8 cellular contexts compared by ENCODE assay signal in the genomic region with DNA sequence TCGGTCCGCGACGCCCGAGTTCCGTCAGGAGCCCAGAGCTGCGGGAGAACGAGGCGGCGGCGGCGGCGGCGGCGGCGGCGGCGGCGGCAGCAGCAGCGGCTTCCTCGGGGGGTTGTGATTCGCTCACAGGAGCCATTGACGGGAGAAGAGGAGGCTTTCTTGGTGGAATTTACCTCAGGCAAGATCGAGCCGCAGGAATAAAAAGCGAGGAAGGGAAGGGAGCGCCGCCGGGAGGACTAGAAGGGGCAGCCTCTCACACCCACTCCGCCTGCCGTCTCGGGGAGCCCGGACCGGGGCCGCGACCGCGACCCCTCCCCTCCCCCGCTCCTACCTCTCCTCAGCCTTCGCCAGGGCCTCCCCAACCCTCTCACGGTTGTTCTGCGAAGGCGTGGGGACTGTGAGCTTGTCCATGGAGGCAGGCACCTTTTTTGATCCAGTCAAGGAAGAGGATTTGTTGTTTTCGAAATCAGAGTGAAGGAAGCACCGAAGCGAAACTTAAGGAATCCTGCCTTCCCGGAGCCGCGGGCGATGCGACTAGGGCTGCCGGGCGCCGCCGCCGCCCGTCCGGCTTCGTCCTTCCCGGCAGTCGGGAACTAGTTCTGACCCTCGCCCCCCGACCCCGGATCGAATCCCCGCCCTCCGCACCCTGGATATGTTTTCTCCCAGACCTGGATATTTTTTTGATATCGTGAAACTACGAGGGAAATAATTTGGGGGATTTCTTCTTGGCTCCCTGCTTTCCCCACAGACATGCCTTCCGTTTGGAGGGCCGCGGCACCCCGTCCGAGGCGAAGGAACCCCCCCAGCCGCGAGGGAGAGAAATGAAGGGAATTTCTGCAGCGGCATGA. TPM values are rescaled to one million over a fixed set of nuclear protein-coding genes. Genes with fewer than 3 reads are reported as not detected.
A peak's percentile ranks its signal among the peaks of the same experiment; 100 is the strongest.
DNase-seq lines count a peak whose midpoint lies in the region; ATAC-seq and TF ChIP-seq lines count a peak whose summit lies in the region.

No MANE protein-coding gene starts in this region.

- H3K4me3 ChIP-seq in OCI-LY3 (ENCODE audit: low read length) (peak overlapping the region; percentile 89), fibroblast of pulmonary artery (replicated peaks; ENCODE audit: low read depth, low read length) (peak overlapping the region; percentile 98), neural cell (ENCODE audit: low read length) (peak overlapping the region; percentile 99), tibial artery (peak overlapping the region; percentile 87 to 98)

- H2AFZ ChIP-seq in OCI-LY3 (ENCODE audit: low read depth, low read length), result peak overlapping the region; percentile 37; the same call in 1 of the 2 replicates
- peak overlapping the region; percentile 2 for H2AFZ ChIP-seq in neural cell (ENCODE audit: low read depth, low read length)

- no peaks in the 10 kb centered on the region for H3K27me3 ChIP-seq in OCI-LY3 (ENCODE audit: low read depth, low read length)
- H3K27me3 ChIP-seq in neural cell (ENCODE audit: insufficient read depth, low read depth, low read length), result no peaks in the 10 kb centered on the region
- H3K27me3 ChIP-seq in tibial artery, result no peaks in the 10 kb centered on the region

- H3K4me2 ChIP-seq in OCI-LY3 (ENCODE audit: low read length) (peak overlapping the region; percentile 81), neural cell (ENCODE audit: low read length) (peak overlapping the region; percentile 64)

- no peaks in the 10 kb centered on the region for H3K36me3 ChIP-seq in OCI-LY3 (replicated peaks; ENCODE audit: low read depth, low read length)
- H3K36me3 ChIP-seq in neural cell (ENCODE audit: insufficient read depth, low read length), result no peaks in the 10 kb centered on the region
- no peaks in the 10 kb centered on the region for H3K36me3 ChIP-seq in tibial artery

- no peak for TF ChIP-seq EP300 in neural cell (conservative IDR thresholded peaks at IDR 0.05; ENCODE audit: poor library complexity, severe bottlenecking)

- H3K79me2 ChIP-seq in OCI-LY3 (ENCODE audit: low read length) (peaks cover 31% of the 10 kb centered on the region), neural cell (replicated peaks; ENCODE audit: insufficient read depth, low read length) (peaks cover 54% of the 10 kb centered on the region)

- H4K20me1 ChIP-seq in OCI-LY3 (ENCODE audit: insufficient read depth, low read length) (no peaks in the 10 kb centered on the region; the same call in 1 of the 2 replicates), neural cell (ENCODE audit: insufficient read depth) (peaks cover 22% of the 10 kb centered on the region)

- peak; percentile 28 for ATAC-seq in HG02938 (IDR thresholded peaks at IDR 0.05; ENCODE audit: unreplicated experiment)

- H3K9me2 ChIP-seq in neural cell (ENCODE audit: insufficient read depth, low read length), result no peaks in the 10 kb centered on the region

- H3K9me3 ChIP-seq in OCI-LY3 (ENCODE audit: insufficient read depth, low read length) (no peaks in the 10 kb centered on the region), neural cell (ENCODE audit: low read length) (no peaks in the 10 kb centered on the region), tibial artery (no peaks in the 10 kb centered on the region)

- intact Hi-C loops in tibial artery (cut with DNase I; ENCODE audit: low total_unique reads), result loop anchor here (5.0 to 10.0 kb wide), 2 partner anchors 102 to 344 kb away; partner anchors contain the start of gene FZD7

- H3K27ac ChIP-seq in OCI-LY3 (ENCODE audit: low read length) (peak overlapping the region; percentile 61), neural cell (ENCODE audit: low read length) (peak overlapping the region; percentile 100), tibial artery (peak overlapping the region; percentile 96 to 97)

- H3K4me1 ChIP-seq in OCI-LY3 (ENCODE audit: low read length) (peaks cover 26% of the 10 kb centered on the region), tibial artery (peaks cover 0 to 26% (median 18%) of the 10 kb centered on the region in 4 donors)

- TF ChIP-seq CTCF in OCI-LY3 (IDR thresholded peaks at IDR 0.05; ENCODE audit: low read depth, low read length) (no peak), fibroblast of pulmonary artery (IDR thresholded peaks at IDR 0.05; ENCODE audit: low read length, missing control alignments) (no peak), neural cell (IDR thresholded peaks at IDR 0.05; ENCODE audit: poor library complexity, severe bottlenecking) (no peak), tibial artery (IDR thresholded peaks at IDR 0.05) (no peak)

- H3K9ac ChIP-seq in OCI-LY3 (ENCODE audit: low read length) (peak overlapping the region; percentile 81), neural cell (ENCODE audit: low read length) (peak overlapping the region; percentile 95)

- H3F3A ChIP-seq in neural cell (ENCODE audit: insufficient read depth, low read length, poor library complexity, severe bottlenecking), result peaks cover 6% of the 10 kb centered on the region

- TF ChIP-seq RAD21 in neural cell (conservative IDR thresholded peaks at IDR 0.05), result no peak

- peak; percentile 57 for DNase-seq in NCI-H345 (lab: John Stamatoyannopoulos, UW)
- no peak for DNase-seq in NCI-H345 treated with DMSO at 0.1 percent for 48 hours (lab: John Stamatoyannopoulos, UW; ENCODE audit: unreplicated experiment)
- DNase-seq in activated effector memory CD4-positive, alpha-beta T cell treated with Interleukin-2 at 50 U/mL for 16 hours, result peak; percentile 26
- DNase-seq in fibroblast of pulmonary artery (ENCODE audit: low read depth), result peak; percentile 53
- peak; percentile 41 to 76 for DNase-seq in tibial artery

TF ChIP-seq in neural cell, 6 proteins besides CTCF, POLR2A, EP300 and RAD21:
- TF ChIP-seq POLR2AphosphoS5 (IDR thresholded peaks at IDR 0.05) (no peak), TAF1 (IDR thresholded peaks at IDR 0.05; ENCODE audit: low read depth) (no peak), MXI1 (conservative IDR thresholded peaks at IDR 0.05; ENCODE audit: poor library complexity, severe bottlenecking) (no peak), SMC3 (conservative IDR thresholded peaks at IDR 0.05; ENCODE audit: poor library complexity) (no peak), EZH2 (IDR thresholded peaks at IDR 0.05; ENCODE audit: borderline replicate concordance, insufficient read depth, low read length, poor library complexity, severe bottlenecking) (no peak)
- TF ChIP-seq, protein P1, sequence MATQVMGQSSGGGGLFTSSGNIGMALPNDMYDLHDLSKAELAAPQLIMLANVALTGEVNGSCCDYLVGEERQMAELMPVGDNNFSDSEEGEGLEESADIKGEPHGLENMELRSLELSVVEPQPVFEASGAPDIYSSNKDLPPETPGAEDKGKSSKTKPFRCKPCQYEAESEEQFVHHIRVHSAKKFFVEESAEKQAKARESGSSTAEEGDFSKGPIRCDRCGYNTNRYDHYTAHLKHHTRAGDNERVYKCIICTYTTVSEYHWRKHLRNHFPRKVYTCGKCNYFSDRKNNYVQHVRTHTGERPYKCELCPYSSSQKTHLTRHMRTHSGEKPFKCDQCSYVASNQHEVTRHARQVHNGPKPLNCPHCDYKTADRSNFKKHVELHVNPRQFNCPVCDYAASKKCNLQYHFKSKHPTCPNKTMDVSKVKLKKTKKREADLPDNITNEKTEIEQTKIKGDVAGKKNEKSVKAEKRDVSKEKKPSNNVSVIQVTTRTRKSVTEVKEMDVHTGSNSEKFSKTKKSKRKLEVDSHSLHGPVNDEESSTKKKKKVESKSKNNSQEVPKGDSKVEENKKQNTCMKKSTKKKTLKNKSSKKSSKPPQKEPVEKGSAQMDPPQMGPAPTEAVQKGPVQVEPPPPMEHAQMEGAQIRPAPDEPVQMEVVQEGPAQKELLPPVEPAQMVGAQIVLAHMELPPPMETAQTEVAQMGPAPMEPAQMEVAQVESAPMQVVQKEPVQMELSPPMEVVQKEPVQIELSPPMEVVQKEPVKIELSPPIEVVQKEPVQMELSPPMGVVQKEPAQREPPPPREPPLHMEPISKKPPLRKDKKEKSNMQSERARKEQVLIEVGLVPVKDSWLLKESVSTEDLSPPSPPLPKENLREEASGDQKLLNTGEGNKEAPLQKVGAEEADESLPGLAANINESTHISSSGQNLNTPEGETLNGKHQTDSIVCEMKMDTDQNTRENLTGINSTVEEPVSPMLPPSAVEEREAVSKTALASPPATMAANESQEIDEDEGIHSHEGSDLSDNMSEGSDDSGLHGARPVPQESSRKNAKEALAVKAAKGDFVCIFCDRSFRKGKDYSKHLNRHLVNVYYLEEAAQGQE (IDR thresholded peaks at IDR 0.05; ENCODE audit: borderline replicate concordance), result no peak
TF ChIP-seq in neural cell: peak in this region for 0.

RNA-seq across cellular contexts. Expression of gene BMPR2, which starts 0.6 kb away (rescaled TPM):
- 16.6 and 18.4 TPM in 2 replicates for polyA plus RNA-seq in neural cell
- 72.8 and 89.8 TPM in 2 replicates for polyA minus RNA-seq in neural cell
